ENCODE assay signal across 25 cellular contexts in the genomic region with DNA sequence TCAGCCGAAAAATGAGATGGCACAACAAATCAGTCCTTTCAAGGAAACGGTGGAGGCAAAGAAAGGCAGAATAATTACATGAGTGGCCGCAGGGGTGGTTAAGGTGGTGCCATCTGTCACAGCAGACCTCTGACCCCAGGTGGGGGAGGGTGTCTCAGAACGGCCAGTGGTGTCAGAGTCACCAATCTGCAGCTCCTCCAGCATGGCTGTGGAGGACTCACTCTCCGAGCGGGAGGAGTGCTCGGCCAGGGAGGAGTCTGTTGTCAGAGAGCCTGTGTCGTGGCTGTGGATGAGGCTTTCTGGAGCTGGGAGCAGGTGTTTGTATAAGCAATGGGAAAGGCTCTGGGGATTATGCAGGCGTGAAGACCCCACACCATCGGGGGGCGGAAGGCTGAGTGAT.
A peak's percentile ranks its signal among the peaks of the same experiment; 100 is the strongest.
DNase-seq lines count a peak whose midpoint lies in the region; ATAC-seq and TF ChIP-seq lines count a peak whose summit lies in the region.
"Had no signal": no experiment of that assay in that cellular context is flagged by ENCODE, and none has a peak within 500 bp of the region (broad histone marks: within the 10 kb centered on the region; RNA-seq: fewer than 3 reads in every experiment).

No MANE protein-coding gene starts in this region.

- no peaks in the 10 kb centered on the region for H3K27me3 ChIP-seq in GM23338 (ENCODE audit: insufficient read depth)
- H3K27me3 ChIP-seq: dorsolateral prefrontal cortex, right atrium auricular region had no signal

- H3K4me2 ChIP-seq in GM23338, result no peak overlapping the region

- 0 out of 2 replicates have a peak overlapping the region, but pooled peaks have one; percentile 5 for H3K27ac ChIP-seq in GM23338 (ENCODE audit: low read depth)
- H3K27ac ChIP-seq: parathyroid adenoma, suprapubic skin had no signal

- no peaks in the 10 kb centered on the region for H4K20me1 ChIP-seq in GM23338 (replicated peaks; ENCODE audit: insufficient read depth)

- no peak overlapping the region for H3K4me3 ChIP-seq in GM23338
- H3K4me3 ChIP-seq: dorsolateral prefrontal cortex, lung, right atrium auricular region, suprapubic skin had no signal

- DNase-seq in GM23338 (ENCODE audit: low spot score) (no peak), NCI-H748 (lab: John Stamatoyannopoulos, UW; ENCODE audit: unreplicated experiment) (peak; percentile 66), cerebellar cortex (ENCODE audit: low spot score) (peak; percentile 15), NOMO-1 treated with DMSO at 0.1 percent for 48 hours (lab: John Stamatoyannopoulos, UW; ENCODE audit: unreplicated experiment) (no peak)
- DNase-seq in natural killer cell treated with Interleukin-12 subunit alpha and Interleukin-12 subunit beta and Interleukin-15 and Interleukin-18, amount 100 ng/mL, for 72 hours (ENCODE audit: low spot score), result no peak
- no peak for DNase-seq in activated CD8-positive, alpha-beta T cell treated with anti-CD3 and anti-CD28 coated beads for 36 hours
- DNase-seq: activated CD4-positive, alpha-beta T cell treated with anti-CD3 and anti-CD28 coated beads, Interleukin-2, amount 50 U/mL, for 1 hour; activated CD4-positive, CD25-positive, alpha-beta regulatory T cell; activated naive CD8-positive, alpha-beta T cell treated with anti-CD3 and anti-CD28 coated beads, Interleukin-2, amount 50 U/mL, for 24 hours; activated T-cell treated with anti-CD3 and anti-CD28 coated beads, Interleukin-2, amount 50 U/mL, for 48 hours; foreskin melanocyte; kidney glomerular epithelial cell; naive thymus-derived CD8-positive, alpha-beta T cell; NCI-H1048; NCI-H187 treated with DMSO at 0.1 percent for 48 hours; RPMI8226; stimulated activated CD4-positive, alpha-beta T cell treated with anti-CD3 and anti-CD28 coated beads, Interleukin-1b, Interleukin-23, amount 100 ng/mL, for 48 hours; stimulated activated naive CD4-positive, alpha-beta T cell treated with Interleukin-2 at 50 U/mL for 16 hours had no signal

- intact Hi-C loops in activated CD8-positive, alpha-beta T cell treated with anti-CD3 and anti-CD28 coated beads for 36 hours (cut with micrococcal nuclease), result no loop called here

- POLR2A ChIA-PET in activated CD8-positive, alpha-beta T cell treated with anti-CD3 and anti-CD28 coated beads for 36 hours (lab: Charles Lee), result no interaction called here

- H3K79me2 ChIP-seq in GM23338 (replicated peaks; ENCODE audit: insufficient read depth), result no peaks in the 10 kb centered on the region
- H3K79me2 ChIP-seq: parathyroid adenoma had no signal

- TF ChIP-seq CTCF in GM23338 (conservative IDR thresholded peaks at IDR 0.05; ENCODE audit: low read depth in 2 of 2), result no peak
- TF ChIP-seq CTCF in activated CD8-positive, alpha-beta T cell treated with anti-CD3 and anti-CD28 coated beads for 36 hours (IDR thresholded peaks at IDR 0.05), result no peak

- 0 out of 2 replicates have a peak, but pooled peaks cover 6% of the 10 kb centered on the region for H3K4me1 ChIP-seq in GM23338 (ENCODE audit: insufficient read depth)
- H3K4me1 ChIP-seq: parathyroid adenoma, suprapubic skin had no signal

- H3K9me3 Mint-ChIP-seq in GM23338, result no peaks in the 10 kb centered on the region
- H3K9me3 Mint-ChIP-seq in natural killer cell treated with Interleukin-12 subunit alpha and Interleukin-12 subunit beta and Interleukin-15 and Interleukin-18, amount 100 ng/mL, for 72 hours, result no peaks in the 10 kb centered on the region
- H3K9me3 Mint-ChIP-seq in activated CD8-positive, alpha-beta T cell treated with anti-CD3 and anti-CD28 coated beads for 36 hours, result no peaks in the 10 kb centered on the region
- H3K9me3 Mint-ChIP-seq: activated naive CD8-positive, alpha-beta T cell treated with anti-CD3 and anti-CD28 coated beads, Interleukin-2, amount 50 U/mL, for 24 hours had no signal

- H3K36me3 Mint-ChIP-seq in GM23338 (ENCODE audit: low read depth), result peaks cover 22% of the 10 kb centered on the region
- no peaks in the 10 kb centered on the region for H3K36me3 Mint-ChIP-seq in natural killer cell treated with Interleukin-12 subunit alpha and Interleukin-12 subunit beta and Interleukin-15 and Interleukin-18, amount 100 ng/mL, for 72 hours
- no peaks in the 10 kb centered on the region for H3K36me3 Mint-ChIP-seq in activated CD8-positive, alpha-beta T cell treated with anti-CD3 and anti-CD28 coated beads for 36 hours (ENCODE audit: low read depth)
- H3K36me3 Mint-ChIP-seq: naive thymus-derived CD8-positive, alpha-beta T cell had no signal

- H2AFZ ChIP-seq in GM23338, result no peak overlapping the region
- H2AFZ ChIP-seq: parathyroid adenoma had no signal

- ATAC-seq in GM23338 (no peak; the same call in 2 of the 3 replicates), GM19035 (IDR thresholded peaks at IDR 0.05; ENCODE audit: unreplicated experiment) (no peak), HG02884 (IDR thresholded peaks at IDR 0.05; ENCODE audit: unreplicated experiment) (no peak)
- no peak for ATAC-seq in natural killer cell treated with Interleukin-12 subunit alpha and Interleukin-12 subunit beta and Interleukin-15 and Interleukin-18, amount 100 ng/mL, for 72 hours
- no peak for ATAC-seq in activated CD8-positive, alpha-beta T cell treated with anti-CD3 and anti-CD28 coated beads for 36 hours
- ATAC-seq: activated naive CD8-positive, alpha-beta T cell treated with anti-CD3 and anti-CD28 coated beads, Interleukin-2, amount 50 U/mL, for 24 hours; naive thymus-derived CD8-positive, alpha-beta T cell had no signal

- H3K27ac Mint-ChIP-seq in GM23338, result peak overlapping the region; percentile 68
- no peak overlapping the region for H3K27ac Mint-ChIP-seq in natural killer cell treated with Interleukin-12 subunit alpha and Interleukin-12 subunit beta and Interleukin-15 and Interleukin-18, amount 100 ng/mL, for 72 hours
- no peak overlapping the region for H3K27ac Mint-ChIP-seq in activated CD8-positive, alpha-beta T cell treated with anti-CD3 and anti-CD28 coated beads for 36 hours
- H3K27ac Mint-ChIP-seq: activated naive CD8-positive, alpha-beta T cell treated with anti-CD3 and anti-CD28 coated beads, Interleukin-2, amount 50 U/mL, for 24 hours; naive thymus-derived CD8-positive, alpha-beta T cell had no signal

- H3K27me3 Mint-ChIP-seq in GM23338 (ENCODE audit: insufficient read depth, low read depth, poor library complexity), result no peaks in the 10 kb centered on the region
- H3K27me3 Mint-ChIP-seq in natural killer cell treated with Interleukin-12 subunit alpha and Interleukin-12 subunit beta and Interleukin-15 and Interleukin-18, amount 100 ng/mL, for 72 hours, result peaks cover 5 to 29% of the 10 kb centered on the region in 2 donors
- H3K27me3 Mint-ChIP-seq in activated CD8-positive, alpha-beta T cell treated with anti-CD3 and anti-CD28 coated beads for 36 hours, result peaks cover 2% of the 10 kb centered on the region
- H3K27me3 Mint-ChIP-seq: activated naive CD8-positive, alpha-beta T cell treated with anti-CD3 and anti-CD28 coated beads, Interleukin-2, amount 50 U/mL, for 24 hours had no signal

- H3F3A ChIP-seq in GM23338 (replicated peaks; ENCODE audit: low read depth), result 0 out of 2 replicates have a peak, but pooled peaks cover 2% of the 10 kb centered on the region

- CTCF ChIA-PET in activated CD8-positive, alpha-beta T cell treated with anti-CD3 and anti-CD28 coated beads for 36 hours (lab: Charles Lee), result no interaction called here

- H3K9me2 ChIP-seq in GM23338 (ENCODE audit: insufficient read depth), result 0 out of 2 replicates have a peak, but pooled peaks cover 7% of the 10 kb centered on the region

- no peak overlapping the region for H3K4me3 Mint-ChIP-seq in GM23338
- peak overlapping the region; percentile 4 for H3K4me3 Mint-ChIP-seq in natural killer cell treated with Interleukin-12 subunit alpha and Interleukin-12 subunit beta and Interleukin-15 and Interleukin-18, amount 100 ng/mL, for 72 hours
- no peak overlapping the region for H3K4me3 Mint-ChIP-seq in activated CD8-positive, alpha-beta T cell treated with anti-CD3 and anti-CD28 coated beads for 36 hours
- H3K4me3 Mint-ChIP-seq: activated naive CD8-positive, alpha-beta T cell treated with anti-CD3 and anti-CD28 coated beads, Interleukin-2, amount 50 U/mL, for 24 hours; naive thymus-derived CD8-positive, alpha-beta T cell had no signal

- H3K36me3 ChIP-seq in GM23338 (ENCODE audit: insufficient read depth), result no peaks in the 10 kb centered on the region; the same call in 1 of the 2 replicates
- H3K36me3 ChIP-seq: suprapubic skin had no signal

- peaks cover 10% of the 10 kb centered on the region; the same call in 2 of the 3 replicates for H3K4me1 Mint-ChIP-seq in GM23338
- peaks cover 7% of the 10 kb centered on the region in 2 donors for H3K4me1 Mint-ChIP-seq in natural killer cell treated with Interleukin-12 subunit alpha and Interleukin-12 subunit beta and Interleukin-15 and Interleukin-18, amount 100 ng/mL, for 72 hours (ENCODE audit: low read depth in 2 of 2)
- no peaks in the 10 kb centered on the region for H3K4me1 Mint-ChIP-seq in activated CD8-positive, alpha-beta T cell treated with anti-CD3 and anti-CD28 coated beads for 36 hours (ENCODE audit: low read depth)
- H3K4me1 Mint-ChIP-seq: activated naive CD8-positive, alpha-beta T cell treated with anti-CD3 and anti-CD28 coated beads, Interleukin-2, amount 50 U/mL, for 24 hours had no signal

TF ChIP-seq in GM23338, 12 proteins besides CTCF, POLR2A, EP300 and RAD21 (continues in another document):
- TF ChIP-seq EZH2 (IDR thresholded peaks at IDR 0.05; ENCODE audit: low read depth, unreplicated experiment) (no peak), ZNF331 (CRISPR knock-in tag; IDR thresholded peaks at IDR 0.05; ENCODE audit: low read depth) (no peak), EZH2phosphoT487 (IDR thresholded peaks at IDR 0.05; ENCODE audit: unreplicated experiment) (no peak), STAT1 (IDR thresholded peaks at IDR 0.05; ENCODE audit: unreplicated experiment) (no peak)

Comparison
In these comparisons a context has a peak if more than half of its experiments do, and no peak if none do; other contexts are left out.
1. DNase-seq: peak in NCI-H748 (single experiment) and cerebellar cortex (single experiment); none in GM23338 (single experiment), natural killer cell treated with Interleukin-12 subunit alpha and Interleukin-12 subunit beta and Interleukin-15 and Interleukin-18, amount 100 ng/mL, for 72 hours (single experiment), activated CD8-positive, alpha-beta T cell treated with anti-CD3 and anti-CD28 coated beads for 36 hours (single experiment) and NOMO-1 treated with DMSO at 0.1 percent for 48 hours (single experiment).